ENCODE assay signal across 8 cellular contexts in the genomic region with DNA sequence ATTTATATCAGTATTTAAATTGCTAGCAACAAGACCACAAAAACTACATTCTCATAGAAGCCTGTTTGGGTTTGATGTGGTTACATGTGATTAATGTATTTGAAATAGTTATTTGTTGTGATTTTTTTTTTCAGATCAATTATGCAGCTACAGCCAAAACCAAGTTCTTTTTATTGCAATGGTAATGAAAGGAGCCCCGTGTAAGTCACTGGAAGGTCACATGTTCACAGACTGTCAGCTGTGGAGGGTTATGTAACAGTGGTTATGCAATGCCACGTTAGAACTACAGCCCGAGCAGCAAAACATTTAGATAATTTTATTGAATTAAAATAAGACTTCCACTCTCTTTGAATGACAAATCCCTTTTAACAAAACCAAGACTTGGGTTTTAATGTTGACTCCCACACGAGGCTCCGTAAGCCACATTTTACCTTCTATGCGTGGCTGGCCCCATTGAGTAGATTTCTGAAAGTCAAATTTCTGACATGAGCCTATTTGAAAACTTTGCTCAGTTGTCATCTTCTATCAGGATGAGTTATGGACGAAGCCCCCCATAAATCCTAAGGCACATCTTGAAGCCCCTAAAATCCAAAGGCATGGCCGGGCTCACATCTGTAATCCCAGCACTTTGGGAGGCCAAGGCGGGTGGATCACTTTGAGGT. TPM values are rescaled to one million over a fixed set of nuclear protein-coding genes. Genes with fewer than 3 reads are reported as not detected.
DNase-seq lines count a peak whose midpoint lies in the region; ATAC-seq and TF ChIP-seq lines count a peak whose summit lies in the region.

No MANE protein-coding gene starts in this region.

- H3K9me3 Mint-ChIP-seq in activated CD4-positive, alpha-beta memory T cell treated with anti-CD3 and anti-CD28 coated beads for 36 hours, result no peaks in the 10 kb centered on the region

- peak overlapping the region; percentile 50 for H3K27ac ChIP-seq in GM23248
- H3K27ac ChIP-seq in prostate gland, result peak overlapping the region; percentile 52 to 63
- no peak overlapping the region for H3K27ac ChIP-seq in WERI-Rb-1

- TF ChIP-seq POLR2A in prostate gland (IDR thresholded peaks at IDR 0.05), result no peak

- H2AFZ ChIP-seq in GM23248, result no peak overlapping the region

- intact Hi-C loops in activated CD4-positive, alpha-beta memory T cell treated with anti-CD3 and anti-CD28 coated beads for 36 hours (cut with micrococcal nuclease), result no loop called here
- intact Hi-C loops in prostate gland (cut with DNase I), result loop anchor here (5.0 kb wide), 1 partner anchor 43 kb away; a partner anchor contains a TSS

- no peaks in the 10 kb centered on the region for H3K27me3 ChIP-seq in GM23248 (replicated peaks; ENCODE audit: insufficient read depth)
- H3K27me3 ChIP-seq in prostate gland (replicated peaks; ENCODE audit: insufficient read depth), result no peaks in the 10 kb centered on the region
- H3K27me3 ChIP-seq in WERI-Rb-1 (ENCODE audit: insufficient read depth, low read depth, severe bottlenecking), result no peaks in the 10 kb centered on the region

- POLR2A ChIA-PET in activated CD4-positive, alpha-beta memory T cell treated with anti-CD3 and anti-CD28 coated beads for 36 hours (lab: Charles Lee), result interaction anchor here (0.6 kb wide), 1 partner anchor 70 kb away, joined by 3 read pairs; no protein-coding TSS in a partner anchor

- in situ Hi-C loops in GM23248 (cut with MboI), result loop anchor here (10.0 kb wide), 2 partner anchors 96 to 126 kb away; no protein-coding TSS in a partner anchor

- peaks cover 39% of the 10 kb centered on the region for H3K36me3 Mint-ChIP-seq in activated CD4-positive, alpha-beta memory T cell treated with anti-CD3 and anti-CD28 coated beads for 36 hours

- H3F3A ChIP-seq in GM23248 (ENCODE audit: insufficient read depth), result peaks cover 19% of the 10 kb centered on the region

- ATAC-seq in GM18520 (IDR thresholded peaks at IDR 0.05; ENCODE audit: unreplicated experiment) (no peak), GM19455 (IDR thresholded peaks at IDR 0.05; ENCODE audit: unreplicated experiment) (no peak)

- DNase-seq in GM23248 (peak; percentile 86), fibroblast of pulmonary artery (ENCODE audit: low read depth) (peak; percentile 94), prostate gland (ENCODE audit: low spot score) (peak; percentile 53), WERI-Rb-1 (no peak), kidney glomerular epithelial cell (lab: John Stamatoyannopoulos, UW) (no peak)
- no peak for DNase-seq in activated CD4-positive, alpha-beta memory T cell treated with anti-CD3 and anti-CD28 coated beads for 36 hours

- H3K9me3 ChIP-seq in GM23248 (ENCODE audit: low read depth) (no peaks in the 10 kb centered on the region), prostate gland (no peaks in the 10 kb centered on the region), WERI-Rb-1 (ENCODE audit: severe bottlenecking) (no peaks in the 10 kb centered on the region)

- no peak for TF ChIP-seq CTCF in fibroblast of pulmonary artery (IDR thresholded peaks at IDR 0.05; ENCODE audit: low read length, missing control alignments)
- no peak for TF ChIP-seq CTCF in prostate gland (IDR thresholded peaks at IDR 0.05)
- TF ChIP-seq CTCF in WERI-Rb-1 (IDR thresholded peaks at IDR 0.05; ENCODE audit: low read depth, low read length), result no peak

- no peaks in the 10 kb centered on the region for H3K27me3 Mint-ChIP-seq in activated CD4-positive, alpha-beta memory T cell treated with anti-CD3 and anti-CD28 coated beads for 36 hours

- H3K4me3 ChIP-seq in GM23248 (no peak overlapping the region), fibroblast of pulmonary artery (replicated peaks; ENCODE audit: low read depth, low read length) (no peak overlapping the region), prostate gland (no peak overlapping the region), WERI-Rb-1 (ENCODE audit: low read depth, low read length) (no peak overlapping the region)

- no peaks in the 10 kb centered on the region for H3K9me2 ChIP-seq in GM23248 (ENCODE audit: insufficient read depth)

- H4K20me1 ChIP-seq in GM23248 (ENCODE audit: insufficient read depth), result no peaks in the 10 kb centered on the region

- WGBS in GM23248 (ENCODE audit: low coverage in 1 of 2, low lambda C conversion rate in 2 of 2, missing lambda C conversion rate in 2 of 2), 2 experiments, result 25 to 32% methylated on average over 9 of the region's 9 CpGs
- 49% methylated on average over 9 of the region's 9 CpGs for WGBS in prostate gland

- peak overlapping the region; percentile 6 for H3K4me2 ChIP-seq in GM23248 (ENCODE audit: unreplicated experiment)

- H3K9ac ChIP-seq in GM23248, result peak overlapping the region; percentile 15; the same call in 1 of the 2 replicates

- H3K4me1 ChIP-seq in GM23248 (ENCODE audit: insufficient read depth), result peaks cover 24% of the 10 kb centered on the region
- no peaks in the 10 kb centered on the region for H3K4me1 ChIP-seq in prostate gland (replicated peaks)

- H3K4me3 Mint-ChIP-seq in activated CD4-positive, alpha-beta memory T cell treated with anti-CD3 and anti-CD28 coated beads for 36 hours, result no peak overlapping the region

- H3K79me2 ChIP-seq in GM23248 (ENCODE audit: insufficient read depth), result no peaks in the 10 kb centered on the region

- peaks cover 23% of the 10 kb centered on the region for H3K4me1 Mint-ChIP-seq in activated CD4-positive, alpha-beta memory T cell treated with anti-CD3 and anti-CD28 coated beads for 36 hours (ENCODE audit: low read depth)

- CTCF ChIA-PET in activated CD4-positive, alpha-beta memory T cell treated with anti-CD3 and anti-CD28 coated beads for 36 hours (lab: Charles Lee), result interaction anchor here (1.3 to 2.3 kb wide), 2 partner anchors 11 to 13 kb away, joined by 3 to 12 read pairs; no protein-coding TSS in a partner anchor

- H3K36me3 ChIP-seq in GM23248 (ENCODE audit: low read depth) (peaks cover 6% of the 10 kb centered on the region; the same call in 1 of the 2 replicates), prostate gland (no peaks in the 10 kb centered on the region), WERI-Rb-1 (peaks cover 34% of the 10 kb centered on the region)

- H3K27ac Mint-ChIP-seq in activated CD4-positive, alpha-beta memory T cell treated with anti-CD3 and anti-CD28 coated beads for 36 hours, result peak overlapping the region; percentile 26

RNA-seq across cellular contexts. Expression of a gene that starts 41.8 kb away (rescaled TPM):
- 24.4 and 27.4 TPM in 2 replicates for total RNA-seq in GM23248 (2014; rRNA removed; shearing (Covaris generic))
- polyA plus RNA-seq in GM23248 (2016; fragmentation: Nextera tagmentation; extraction: Ambion mirVana), result 26.8 and 29.9 TPM in 2 replicates
- total RNA-seq in activated CD4-positive, alpha-beta memory T cell treated with anti-CD3 and anti-CD28 coated beads for 36 hours, result 10 to 100 TPM; 68.1 to 68.5 TPM
- 100 to 1,000 TPM in 1 of 2 donors, 10 to 100 TPM in 1; 39.9 to 175 TPM for total RNA-seq in prostate gland

Comparison
In these comparisons a context has a peak if more than half of its experiments do, and no peak if none do; other contexts are left out.
1. DNase-seq: peak in GM23248 (single experiment), fibroblast of pulmonary artery (single experiment) and prostate gland (single experiment); none in activated CD4-positive, alpha-beta memory T cell treated with anti-CD3 and anti-CD28 coated beads for 36 hours (single experiment), WERI-Rb-1 (single experiment) and kidney glomerular epithelial cell (single experiment).